Comparison of ENCODE assay signal across 33 cellular contexts in the genomic region with DNA sequence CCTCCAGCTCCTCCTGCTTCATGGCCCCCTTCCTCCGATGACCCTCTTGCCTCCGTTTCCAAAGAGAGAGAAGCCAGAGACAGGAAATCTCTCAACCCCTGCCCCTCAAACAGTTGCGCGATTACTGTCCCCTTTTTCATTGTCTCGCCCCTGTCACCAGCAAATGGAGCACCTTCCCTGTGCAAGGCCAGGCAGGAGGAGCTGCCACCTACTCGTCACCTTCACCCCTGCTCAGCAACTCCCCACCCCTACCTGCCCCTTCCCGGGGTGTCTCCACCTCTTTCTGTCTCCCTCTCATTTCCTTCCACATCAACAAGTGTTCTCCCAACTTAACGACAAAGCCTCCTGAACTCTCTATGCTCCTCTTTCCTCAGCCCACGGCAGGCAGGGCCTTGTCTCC. TPM values are rescaled to one million over a fixed set of nuclear protein-coding genes. Genes with fewer than 3 reads are reported as not detected.
"Had no signal": no experiment of that assay in that cellular context is flagged by ENCODE, and none has a peak within 500 bp of the region (broad histone marks: within the 10 kb centered on the region; RNA-seq: fewer than 3 reads in every experiment).

No MANE protein-coding gene starts in this region.

- H3K27ac ChIP-seq: brain microvascular endothelial cell, WERI-Rb-1 had no signal

- H3K27ac Mint-ChIP-seq: activated B cell treated with CpG ODN at 0.5 μM for 24 hours; activated CD8-positive, alpha-beta T cell treated with anti-CD3 and anti-CD28 coated beads for 36 hours; activated naive CD8-positive, alpha-beta T cell; activated T-helper 17 cell treated with anti-CD3 and anti-CD28 coated beads, Interleukin-2, amount 50 U/mL, for 72 hours; T-cell; T-helper 1 cell treated with Interleukin-12 subunit alpha and Interleukin-12 subunit beta and Interleukin-4 antibody, amounts not matched to agents 30 μg/mL and 1 μg/mL, for 36 hours; T-helper 2 cell treated with Interferon-gamma antibody and Interleukin-4, amounts not matched to agents 5 μg/mL and 100 μg/mL, for 36 hours had no signal

- H3K4me1 Mint-ChIP-seq: activated B cell treated with CpG ODN at 0.5 μM for 24 hours; activated T-helper 17 cell treated with anti-CD3 and anti-CD28 coated beads, Interleukin-2, amount 50 U/mL, for 72 hours had no signal

- FAIRE-seq: astrocyte, colon, frontal cortex had no signal

- H3K36me3 ChIP-seq: brain microvascular endothelial cell, WERI-Rb-1 had no signal

- H3K9me3 Mint-ChIP-seq: activated B cell treated with CpG ODN at 0.5 μM for 24 hours; activated CD8-positive, alpha-beta T cell treated with anti-CD3 and anti-CD28 coated beads for 36 hours; activated T-cell treated with anti-CD3 and anti-CD28 coated beads, Interleukin-2, amount 50 U/mL, for 4 hours; activated T-helper 17 cell treated with anti-CD3 and anti-CD28 coated beads, Interleukin-2, amount 50 U/mL, for 72 hours; T-cell; T-helper 1 cell treated with Interleukin-12 subunit alpha and Interleukin-12 subunit beta and Interleukin-4 antibody, amounts not matched to agents 30 μg/mL and 1 μg/mL, for 36 hours; T-helper 2 cell treated with Interferon-gamma antibody and Interleukin-4, amounts not matched to agents 5 μg/mL and 100 μg/mL, for 36 hours had no signal

- H3K36me3 Mint-ChIP-seq: T-cell had no signal

- H3K27me3 ChIP-seq: brain microvascular endothelial cell had no signal

- H3K27me3 Mint-ChIP-seq: activated B cell treated with CpG ODN at 0.5 μM for 24 hours; activated CD8-positive, alpha-beta T cell treated with anti-CD3 and anti-CD28 coated beads for 36 hours; activated naive CD8-positive, alpha-beta T cell; activated T-helper 17 cell treated with anti-CD3 and anti-CD28 coated beads, Interleukin-2, amount 50 U/mL, for 72 hours; T-cell had no signal

- H3K4me3 Mint-ChIP-seq: activated B cell treated with CpG ODN at 0.5 μM for 24 hours; activated CD8-positive, alpha-beta T cell treated with anti-CD3 and anti-CD28 coated beads for 36 hours; activated naive CD8-positive, alpha-beta T cell; activated T-cell treated with anti-CD3 and anti-CD28 coated beads, Interleukin-2, amount 50 U/mL, for 4 hours; activated T-helper 17 cell treated with anti-CD3 and anti-CD28 coated beads, Interleukin-2, amount 50 U/mL, for 72 hours; T-cell; T-helper 1 cell treated with Interleukin-12 subunit alpha and Interleukin-12 subunit beta and Interleukin-4 antibody, amounts not matched to agents 30 μg/mL and 1 μg/mL, for 36 hours; T-helper 2 cell treated with Interferon-gamma antibody and Interleukin-4, amounts not matched to agents 5 μg/mL and 100 μg/mL, for 36 hours had no signal

- DNase-seq: activated B cell treated with CpG ODN at 0.5 μM for 24 hours; activated CD4-positive, alpha-beta T cell treated with anti-CD3 and anti-CD28 coated beads for 48 hours; activated CD4-positive, alpha-beta T cell treated with anti-CD3 and anti-CD28 coated beads, Interleukin-2, amount 50 U/mL, for 1 hour; activated CD4-positive, alpha-beta T cell treated with anti-CD3 and anti-CD28 coated beads, Interleukin-2, amount 50 U/mL, for 48 hours; activated CD8-positive, alpha-beta memory T cell treated with anti-CD3 and anti-CD28 coated beads for 24 hours; activated CD8-positive, alpha-beta T cell treated with anti-CD3 and anti-CD28 coated beads for 36 hours; activated effector memory CD4-positive, alpha-beta T cell treated with Interleukin-2 at 50 U/mL for 16 hours; activated gamma-delta T cell treated with Interleukin-2 at 50 U/mL for 16 hours; activated naive CD4-positive, alpha-beta T cell treated with anti-CD3 and anti-CD28 coated beads, Interleukin-2, amount 50 U/mL, for 16 hours; activated naive CD4-positive, alpha-beta T cell treated with Interleukin-2 at 50 U/mL for 16 hours; activated T-cell treated with anti-CD3 and anti-CD28 coated beads, Interleukin-2, amount 50 U/mL, for 4 hours; amniotic stem cell; anterior cingulate cortex; brain microvascular endothelial cell; caudate nucleus; effector CD8-positive, alpha-beta T cell; foreskin fibroblast; head of caudate nucleus; T-cell; T1000; WERI-Rb-1 had no signal

- ATAC-seq: activated CD4-positive, CD25-positive, alpha-beta regulatory T cell treated with anti-CD3 and anti-CD28 coated beads, Interleukin-2, amount 50 U/mL, for 24 hours; activated CD8-positive, alpha-beta T cell treated with anti-CD3 and anti-CD28 coated beads for 36 hours; activated T-cell treated with anti-CD3 and anti-CD28 coated beads, Interleukin-2, amount 50 U/mL, for 4 hours; activated T-helper 17 cell treated with anti-CD3 and anti-CD28 coated beads, Interleukin-2, amount 50 U/mL, for 72 hours; esophagus mucosa; T-cell had no signal

RNA-seq across cellular contexts. Expression of gene PNLDC1, which starts 13.7 kb away (rescaled TPM):
- total RNA-seq: chondrocyte, dermis microvascular lymphatic vessel endothelial cell, epithelial cell of proximal tubule, esophagus mucosa, frontal cortex had no signal
